ENCODE assay signal across 16 cellular contexts in the genomic region with DNA sequence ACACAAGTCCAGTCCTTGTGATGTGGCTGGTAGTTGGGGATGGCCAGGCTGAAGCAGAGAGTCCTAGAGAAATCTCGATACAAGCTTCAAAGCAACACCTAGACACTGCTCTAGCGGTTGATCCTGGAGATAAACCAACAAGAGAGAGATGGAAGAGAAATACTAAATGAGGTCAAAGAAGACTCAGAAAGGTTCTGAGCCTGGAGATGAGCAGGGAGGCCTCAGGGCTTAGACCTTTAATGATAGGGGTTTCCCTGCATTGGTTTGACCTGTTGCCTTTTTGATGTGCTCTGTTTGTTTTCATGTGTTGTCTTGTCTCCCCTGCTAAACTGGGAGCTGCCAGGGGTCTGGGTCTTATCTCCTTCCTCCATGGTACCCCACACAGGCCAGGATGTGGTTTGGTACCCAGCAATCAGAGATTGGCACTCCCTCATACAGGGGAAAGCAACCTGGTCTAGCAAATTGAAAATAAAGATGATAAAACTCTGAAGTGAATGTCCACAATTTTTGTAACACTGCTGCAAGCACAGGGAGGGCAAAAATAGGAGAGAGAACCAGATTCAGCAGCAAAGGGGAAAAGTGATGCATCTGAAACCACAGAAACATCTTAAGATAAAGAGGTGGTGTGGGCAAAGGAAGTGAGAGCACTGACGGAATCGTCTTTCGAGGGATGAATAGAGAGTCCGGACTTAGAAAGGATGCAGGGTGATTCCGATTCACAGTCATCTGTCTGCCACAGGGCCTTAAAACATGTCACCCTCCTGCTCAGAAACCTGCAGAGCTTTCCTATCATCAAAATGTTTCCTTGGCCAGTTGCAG. TPM values are rescaled to one million over a fixed set of nuclear protein-coding genes. Genes with fewer than 3 reads are reported as not detected.
A peak's percentile ranks its signal among the peaks of the same experiment; 100 is the strongest.
DNase-seq lines count a peak whose midpoint lies in the region; ATAC-seq and TF ChIP-seq lines count a peak whose summit lies in the region.
"Had no signal": no experiment of that assay in that cellular context is flagged by ENCODE, and none has a peak within 500 bp of the region (broad histone marks: within the 10 kb centered on the region; RNA-seq: fewer than 3 reads in every experiment).

No MANE protein-coding gene starts in this region.

- no peak overlapping the region for H3K4me3 Mint-ChIP-seq in activated T-cell treated with anti-CD3 and anti-CD28 coated beads, Interleukin-2, amount 50 U/mL, for 24 hours
- peak overlapping the region; percentile 13 for H3K4me3 Mint-ChIP-seq in stimulated activated effector memory CD8-positive, alpha-beta T cell treated with anti-CD3 and anti-CD28 coated beads, Interleukin-12 subunit alpha, Interleukin-12 subunit beta, amount 100 ng/mL, for 72 hours
- no peak overlapping the region for H3K4me3 Mint-ChIP-seq in mesothelial cell of epicardium

- no peak overlapping the region for H3K27ac ChIP-seq in osteoblast (ENCODE audit: low read depth, low read length)
- H3K27ac ChIP-seq: esophagus squamous epithelium, GM23248 had no signal

- peak overlapping the region; percentile 66 for H3K27ac Mint-ChIP-seq in activated T-cell treated with anti-CD3 and anti-CD28 coated beads, Interleukin-2, amount 50 U/mL, for 24 hours
- H3K27ac Mint-ChIP-seq in stimulated activated effector memory CD8-positive, alpha-beta T cell treated with anti-CD3 and anti-CD28 coated beads, Interleukin-12 subunit alpha, Interleukin-12 subunit beta, amount 100 ng/mL, for 72 hours, result peak overlapping the region; percentile 20
- H3K27ac Mint-ChIP-seq in mesothelial cell of epicardium, result no peak overlapping the region

- H3K27me3 Mint-ChIP-seq in activated T-cell treated with anti-CD3 and anti-CD28 coated beads, Interleukin-2, amount 50 U/mL, for 24 hours, result peaks cover 29% of the 10 kb centered on the region
- H3K27me3 Mint-ChIP-seq in mesothelial cell of epicardium (ENCODE audit: low read depth), result peaks cover 40% of the 10 kb centered on the region

- no peak overlapping the region for H3K4me2 ChIP-seq in osteoblast (ENCODE audit: insufficient read depth, low read length)

- H3K79me2 ChIP-seq in osteoblast (ENCODE audit: insufficient read depth, low read length), result no peaks in the 10 kb centered on the region

- H3K27me3 ChIP-seq in osteoblast (ENCODE audit: insufficient read depth, low read length), result peaks cover 5% of the 10 kb centered on the region

- TF ChIP-seq CTCF in mesothelial cell of epicardium (IDR thresholded peaks at IDR 0.05; ENCODE audit: unreplicated experiment) (no peak), osteoblast (IDR thresholded peaks at IDR 0.05; ENCODE audit: extremely low read depth, low read depth, low read length) (no peak)

- no peaks in the 10 kb centered on the region for H4K20me1 ChIP-seq in osteoblast (ENCODE audit: insufficient read depth, low read length)

- H2AFZ ChIP-seq in osteoblast (ENCODE audit: low read length), result no peak overlapping the region
- H2AFZ ChIP-seq: GM23248 had no signal

- no peaks in the 10 kb centered on the region for H3K9me3 Mint-ChIP-seq in activated T-cell treated with anti-CD3 and anti-CD28 coated beads, Interleukin-2, amount 50 U/mL, for 24 hours
- H3K9me3 Mint-ChIP-seq in stimulated activated effector memory CD8-positive, alpha-beta T cell treated with anti-CD3 and anti-CD28 coated beads, Interleukin-12 subunit alpha, Interleukin-12 subunit beta, amount 100 ng/mL, for 72 hours, result no peaks in the 10 kb centered on the region
- no peaks in the 10 kb centered on the region for H3K9me3 Mint-ChIP-seq in mesothelial cell of epicardium

- peak; percentile 12 for DNase-seq in activated T-cell treated with anti-CD3 and anti-CD28 coated beads for 24 hours (ENCODE audit: low read depth)
- DNase-seq in activated T-cell treated with anti-CD3 and anti-CD28 coated beads, Interleukin-2, amount 50 U/mL, for 1 hour, result no peak
- DNase-seq in activated T-cell treated with anti-CD3 and anti-CD28 coated beads, Interleukin-2, amount 50 U/mL, for 24 hours, result no peak
- DNase-seq in stimulated activated effector memory CD8-positive, alpha-beta T cell treated with anti-CD3 and anti-CD28 coated beads, Interleukin-12 subunit alpha, Interleukin-12 subunit beta, amount 100 ng/mL, for 72 hours (ENCODE audit: low spot score in 2 of 2), result peak; percentile 25 to 65
- DNase-seq in SHP77 (lab: John Stamatoyannopoulos, UW), result no peak
- no peak for DNase-seq in mesothelial cell of epicardium (ENCODE audit: low spot score in 2 of 2, unreplicated experiment in 2 of 2)
- DNase-seq in osteoblast (ENCODE audit: insufficient read length, low spot score, missing footprints), result no peak
- DNase-seq: ACHN, DMS79 treated with DMSO at 0.1 percent for 48 hours, esophagus squamous epithelium, GM23248, NCI-H187 treated with DMSO at 0.1 percent for 48 hours, trophoblast cell had no signal

- H3K4me1 ChIP-seq in osteoblast (ENCODE audit: insufficient read depth, low read length), result no peaks in the 10 kb centered on the region

- no peaks in the 10 kb centered on the region for H3K36me3 ChIP-seq in osteoblast (ENCODE audit: insufficient read depth, low read length)
- H3K36me3 ChIP-seq: esophagus squamous epithelium had no signal

- no peak overlapping the region for H3K4me3 ChIP-seq in osteoblast (ENCODE audit: insufficient read depth, low read length)
- H3K4me3 ChIP-seq: esophagus squamous epithelium, GM23248 had no signal

- peak; percentile 62 for ATAC-seq in HG03108 (IDR thresholded peaks at IDR 0.05; ENCODE audit: unreplicated experiment)
- ATAC-seq in stimulated activated effector memory CD8-positive, alpha-beta T cell treated with anti-CD3 and anti-CD28 coated beads, Interleukin-12 subunit alpha, Interleukin-12 subunit beta, amount 100 ng/mL, for 72 hours, result peak; percentile 98

- peaks cover 49% of the 10 kb centered on the region for H3K4me1 Mint-ChIP-seq in activated T-cell treated with anti-CD3 and anti-CD28 coated beads, Interleukin-2, amount 50 U/mL, for 24 hours (ENCODE audit: low read depth)
- peaks cover 60% of the 10 kb centered on the region for H3K4me1 Mint-ChIP-seq in stimulated activated effector memory CD8-positive, alpha-beta T cell treated with anti-CD3 and anti-CD28 coated beads, Interleukin-12 subunit alpha, Interleukin-12 subunit beta, amount 100 ng/mL, for 72 hours
- H3K4me1 Mint-ChIP-seq in mesothelial cell of epicardium, result peaks cover 12% of the 10 kb centered on the region

- H3K36me3 Mint-ChIP-seq in activated T-cell treated with anti-CD3 and anti-CD28 coated beads, Interleukin-2, amount 50 U/mL, for 24 hours (ENCODE audit: low read depth), result no peaks in the 10 kb centered on the region
- peaks cover 6% of the 10 kb centered on the region for H3K36me3 Mint-ChIP-seq in stimulated activated effector memory CD8-positive, alpha-beta T cell treated with anti-CD3 and anti-CD28 coated beads, Interleukin-12 subunit alpha, Interleukin-12 subunit beta, amount 100 ng/mL, for 72 hours
- no peaks in the 10 kb centered on the region for H3K36me3 Mint-ChIP-seq in mesothelial cell of epicardium

- H3K9me3 ChIP-seq in osteoblast (ENCODE audit: low read depth, low read length), result no peaks in the 10 kb centered on the region
- H3K9me3 ChIP-seq: esophagus squamous epithelium had no signal

RNA-seq across cellular contexts. Expression of a gene that starts 3.4 kb away (rescaled TPM):
- not detected in 3 replicates for total RNA-seq in mesothelial cell of epicardium
- not detected in 2 replicates for total RNA-seq in osteoblast
- total RNA-seq: GM23248; T-helper 1 cell treated with Interleukin-12 subunit alpha and Interleukin-12 subunit beta and Interleukin-4 antibody, amounts not matched to agents 30 ng/mL and 1 ng/mL, for 36 hours had no signal

RNA-seq across cellular contexts. Expression of a gene that starts 38.8 kb away (rescaled TPM):
- total RNA-seq in mesothelial cell of epicardium (1.9 to 3.3 TPM (median 2.5 TPM) in 3 replicates), osteoblast (not detected in 2 replicates)
- total RNA-seq: GM23248; mesenteric fat pad; T-helper 1 cell treated with Interleukin-12 subunit alpha and Interleukin-12 subunit beta and Interleukin-4 antibody, amounts not matched to agents 30 ng/mL and 1 ng/mL, for 36 hours had no signal

Comparison
In these comparisons a context has a peak if more than half of its experiments do, and no peak if none do; other contexts are left out.
1. DNase-seq: peak in activated T-cell treated with anti-CD3 and anti-CD28 coated beads for 24 hours (single experiment) and stimulated activated effector memory CD8-positive, alpha-beta T cell treated with anti-CD3 and anti-CD28 coated beads, Interleukin-12 subunit alpha, Interleukin-12 subunit beta, amount 100 ng/mL, for 72 hours (2 of 2); none in activated T-cell treated with anti-CD3 and anti-CD28 coated beads, Interleukin-2, amount 50 U/mL, for 1 hour (single experiment), activated T-cell treated with anti-CD3 and anti-CD28 coated beads, Interleukin-2, amount 50 U/mL, for 24 hours (single experiment), SHP77 (0 of 2), mesothelial cell of epicardium (0 of 2) and osteoblast (single experiment).